8 cellular contexts compared by ENCODE assay signal in genomic region chr12:96061864-96062453, GRCh38. TPM values are rescaled to one million over a fixed set of nuclear protein-coding genes. Genes with fewer than 3 reads are reported as not detected.
DNase-seq lines count a peak whose midpoint lies in the region; ATAC-seq, FAIRE-seq and TF ChIP-seq lines count a peak whose summit lies in the region.

No MANE protein-coding gene starts in this region.

- no TSS peak for BruUV-seq in HCT116 (replicated peaks; lab: Mats Ljungman, UMichigan)

- H3K4me2 ChIP-seq in HCT116 (ENCODE audit: low read length): no peak overlapping the region

- H3K4me1 ChIP-seq in HCT116 (ENCODE audit: control insufficient read depth in 1 of 2, insufficient read depth in 2 of 2, low read length in 2 of 2): no peaks in the 10 kb centered on the region
- no peaks in the 10 kb centered on the region for H3K4me1 ChIP-seq in small intestine (ENCODE audit: control insufficient read depth in 2 of 2, insufficient read depth in 1 of 2, low read depth in 1 of 2, low read length in 1 of 2)

- H3K9me3 ChIP-seq in HCT116 (ENCODE audit: control insufficient read depth in 1 of 2, insufficient read depth in 1 of 2, low read depth in 1 of 2, low read length in 2 of 2) (no peaks in the 10 kb centered on the region), T-helper 17 cell (ENCODE audit: control insufficient read depth, low read length, poor library complexity, severe bottlenecking) (no peaks in the 10 kb centered on the region), small intestine (ENCODE audit: control insufficient read depth, low read depth) (no peaks in the 10 kb centered on the region)

- RAD21 ChIA-PET in HCT116 (lab: Charles Lee; ENCODE audit: low non-redundant PET in 1 of 2, low total read pairs in 2 of 2, uncharacterized antibody in 2 of 2, unreplicated experiment in 2 of 2): interaction anchor here in 1 of 2 experiments (0.7 kb wide), 1 partner anchor 176 kb away, joined by 3 read pairs; no protein-coding TSS in a partner anchor

- peak; percentile 98 for TF ChIP-seq RAD21 in HCT116 (IDR thresholded peaks at IDR 0.05; ENCODE audit: low read depth)

- H3K27ac ChIP-seq in HCT116 (ENCODE audit: low read depth, low read length) (no peak overlapping the region), small intestine (ENCODE audit: low read depth in 1 of 2, low read length in 1 of 2) (no peak overlapping the region)

- no peaks in the 10 kb centered on the region for H4K20me1 ChIP-seq in HCT116 (ENCODE audit: insufficient read depth)

- no peaks in the 10 kb centered on the region for H3K79me2 ChIP-seq in HCT116 (ENCODE audit: insufficient read depth, low read length)

- TF ChIP-seq POLR2A in HCT116 (IDR thresholded peaks at IDR 0.05; ENCODE audit: borderline replicate concordance, extremely low read depth, insufficient read depth, insufficient read length): no peak

- 28 to 36% (median 30%) methylated on average over 4 of the region's 4 CpGs for WGBS in small intestine, 3 donors

- peak overlapping the region; percentile 71 for H2AFZ ChIP-seq in HCT116 (ENCODE audit: low read depth, low read length, poor library complexity, severe bottlenecking)

- DNase-seq in GM03348 (ENCODE audit: low spot score): peak; percentile 89
- DNase-seq in HCT116 (ENCODE audit: low read depth, low spot score): peak; percentile 81
- DNase-seq in NCI-H1105 treated with DMSO at 0.1 percent for 48 hours (lab: John Stamatoyannopoulos, UW): peak; percentile 69
- peak; percentile 49 to 68 (median 57) for DNase-seq in T-helper 17 cell
- DNase-seq in amygdala (lab: John Stamatoyannopoulos, UW): peak in 41 of 56 donors; percentile 2 to 77 (median 23)
- DNase-seq in hippocampal formation (lab: John Stamatoyannopoulos, UW): peak; percentile 33 to 69
- peak; percentile 78 for DNase-seq in small intestine
- no peak for DNase-seq in mesenteric fat pad (ENCODE audit: low spot score)

- FAIRE-seq in small intestine (lab: Jason Lieb, UNC): no peak

- peaks cover 30% of the 10 kb centered on the region for H3K4me1 Mint-ChIP-seq in T-helper 17 cell

- peak overlapping the region; percentile 79 for H3K27ac Mint-ChIP-seq in T-helper 17 cell

- H3K27me3 ChIP-seq in HCT116 (ENCODE audit: insufficient read depth, low read length) (no peaks in the 10 kb centered on the region), small intestine (ENCODE audit: control insufficient read depth in 2 of 2, insufficient read depth in 2 of 2, low read length in 2 of 2) (no peaks in the 10 kb centered on the region)

- POLR2A ChIA-PET in HCT116 (lab: Charles Lee): no interaction called here

- TF ChIP-seq CTCF in HCT116 (IDR thresholded peaks at IDR 0.05 in 2 of 3, conservative IDR thresholded peaks at IDR 0.05 in 1 of 3; ENCODE audit: borderline replicate concordance in 1 of 3, insufficient read depth in 1 of 3, low read depth in 2 of 3, low read length in 2 of 3): peak; percentile 76 to 87 (median 84)

- CTCF ChIA-PET in HCT116 (lab: Charles Lee): interaction anchor here (1.4 to 2.4 kb wide), 3 partner anchors 153 to 454 kb away, joined by 5 to 17 read pairs (median 6); no protein-coding TSS in a partner anchor

- no peaks in the 10 kb centered on the region for H3K9me2 ChIP-seq in HCT116 (ENCODE audit: insufficient read depth)

- H3K36me3 ChIP-seq in HCT116 (ENCODE audit: control insufficient read depth in 1 of 2, insufficient read depth in 2 of 2, low read length in 2 of 2) (no peaks in the 10 kb centered on the region), small intestine (ENCODE audit: control insufficient read depth in 2 of 2, insufficient read depth in 2 of 2, low read length in 2 of 2) (no peaks in the 10 kb centered on the region)

- intact Hi-C loops in HCT116 (cut with micrococcal nuclease): loop anchor here (1.0 to 5.0 kb wide), 7 partner anchors 70 to 925 kb away; partner anchors contain the start of gene CDK17

- no peaks in the 10 kb centered on the region for H3K27me3 Mint-ChIP-seq in T-helper 17 cell

- no peak overlapping the region for H3K9ac ChIP-seq in HCT116 (ENCODE audit: low read length)

- H3K4me3 Mint-ChIP-seq in T-helper 17 cell: peak overlapping the region; percentile 49

- H3K36me3 Mint-ChIP-seq in T-helper 17 cell (ENCODE audit: low read depth): no peaks in the 10 kb centered on the region

- ATAC-seq in HCT116: peak; percentile 96
- ATAC-seq in T-helper 17 cell: peak; percentile 92

- H3K4me3 ChIP-seq in HCT116 (replicated peaks in 1 of 2; ENCODE audit: low read depth in 1 of 2, low read length in 2 of 2): no peak overlapping the region
- no peak overlapping the region for H3K4me3 ChIP-seq in small intestine (ENCODE audit: low read depth in 1 of 2, low read length in 2 of 2)

TF ChIP-seq in HCT116, 20 proteins besides CTCF, POLR2A, EP300 and RAD21:
- TF ChIP-seq REST (IDR thresholded peaks at IDR 0.05; ENCODE audit: low read depth) (no peak), CBX3 (IDR thresholded peaks at IDR 0.05; ENCODE audit: low read depth) (0 out of 2 replicates have a peak, but pooled peaks have one; percentile 65), MAX (IDR thresholded peaks at IDR 0.05) (peak; percentile 37; the same call in 1 of the 2 replicates)

RNA-seq across cellular contexts. Expression of gene LTA4H, which starts 26.6 kb away (rescaled TPM):
- total RNA-seq in HCT116 (2021; ENCODE audit: unreplicated experiment) (163 TPM), T-helper 17 cell (10 to 100 TPM; 44.5 to 60.5 TPM), mesenteric fat pad (47.0 TPM)
- polyA plus RNA-seq in HCT116 (2012): 130 and 154 TPM in 2 replicates
- 10 to 100 TPM; 74.6 to 89.0 (median 83.8) TPM for polyA plus RNA-seq in small intestine
